ENCODE assay signal across 13 cellular contexts in the genomic region with DNA sequence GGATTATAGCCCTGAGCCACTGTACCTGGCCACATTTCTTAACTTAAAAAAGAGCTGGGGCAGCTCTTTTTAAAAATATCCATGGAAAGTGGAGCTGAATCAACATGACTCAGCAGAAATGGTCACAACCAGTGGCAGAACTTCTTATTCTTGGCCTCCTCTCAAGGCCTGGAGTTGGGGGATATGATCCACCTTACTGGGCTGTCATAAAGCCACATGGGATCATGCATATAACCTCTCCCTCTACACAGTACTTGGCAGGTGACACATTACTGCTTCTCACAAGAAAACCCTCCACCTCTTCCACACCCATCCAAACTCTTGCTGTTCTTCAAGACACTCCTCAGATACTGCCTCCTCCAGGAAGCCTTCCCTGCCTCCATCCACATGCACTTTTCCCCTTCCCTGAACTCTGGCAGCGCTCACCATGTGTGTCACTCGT.
DNase-seq lines count a peak whose midpoint lies in the region; ATAC-seq lines count a peak whose summit lies in the region.
"Had no signal": no experiment of that assay in that cellular context is flagged by ENCODE, and none has a peak within 500 bp of the region (broad histone marks: within the 10 kb centered on the region; RNA-seq: fewer than 3 reads in every experiment).

No MANE protein-coding gene starts in this region.

- peak overlapping the region; percentile 90 for H3K27ac Mint-ChIP-seq in activated naive CD4-positive, alpha-beta T cell treated with anti-CD3 and anti-CD28 coated beads, Interleukin-2, amount 50 U/mL, for 24 hours

- DNase-seq in activated naive CD4-positive, alpha-beta T cell (lab: John Stamatoyannopoulos, UW): no peak
- no peak for DNase-seq in SJSA1 (ENCODE audit: low read depth in 1 of 2, low spot score in 2 of 2)
- DNase-seq in fibroblast of peridontal ligament (ENCODE audit: extremely low read depth): peak; percentile 72
- DNase-seq in stromal cell of bone marrow (ENCODE audit: low read depth): peak; percentile 42
- no peak for DNase-seq in HK-2 (ENCODE audit: unreplicated experiment)
- DNase-seq: activated gamma-delta T cell, DMS79, T-helper 1 cell had no signal

- no peaks in the 10 kb centered on the region for H3K27me3 ChIP-seq in SJSA1 (replicated peaks)
- H3K27me3 ChIP-seq: neutrophil had no signal

- H3K4me1 Mint-ChIP-seq in activated naive CD4-positive, alpha-beta T cell treated with anti-CD3 and anti-CD28 coated beads, Interleukin-2, amount 50 U/mL, for 24 hours: peaks cover 23% of the 10 kb centered on the region

- H3K36me3 Mint-ChIP-seq in activated naive CD4-positive, alpha-beta T cell treated with anti-CD3 and anti-CD28 coated beads, Interleukin-2, amount 50 U/mL, for 24 hours: no peaks in the 10 kb centered on the region

- peaks cover 29% of the 10 kb centered on the region for H3K4me1 ChIP-seq in SJSA1 (replicated peaks)

- H3K4me3 ChIP-seq in SJSA1: no peak overlapping the region

- no peaks in the 10 kb centered on the region for H3K36me3 ChIP-seq in SJSA1

- no peaks in the 10 kb centered on the region for H3K27me3 Mint-ChIP-seq in activated naive CD4-positive, alpha-beta T cell treated with anti-CD3 and anti-CD28 coated beads, Interleukin-2, amount 50 U/mL, for 24 hours

- H3K9me3 Mint-ChIP-seq in activated naive CD4-positive, alpha-beta T cell treated with anti-CD3 and anti-CD28 coated beads, Interleukin-2, amount 50 U/mL, for 24 hours: no peaks in the 10 kb centered on the region
- H3K9me3 Mint-ChIP-seq: central memory CD8-positive, alpha-beta T cell had no signal

- H3K9me3 ChIP-seq in SJSA1 (replicated peaks): no peaks in the 10 kb centered on the region
- H3K9me3 ChIP-seq: neutrophil had no signal

- no peak overlapping the region for H3K4me3 Mint-ChIP-seq in activated naive CD4-positive, alpha-beta T cell treated with anti-CD3 and anti-CD28 coated beads, Interleukin-2, amount 50 U/mL, for 24 hours
- H3K4me3 Mint-ChIP-seq: central memory CD8-positive, alpha-beta T cell had no signal

- H3K27ac ChIP-seq in SJSA1: peak overlapping the region; percentile 66; the same call in 1 of the 2 replicates
- H3K27ac ChIP-seq: neutrophil had no signal

- ATAC-seq in GM18909 (IDR thresholded peaks at IDR 0.05; ENCODE audit: poor library complexity, unreplicated experiment) (no peak), GM19328 (IDR thresholded peaks at IDR 0.05; ENCODE audit: unreplicated experiment) (no peak)

Comparison
In these comparisons a context has a peak if more than half of its experiments do, and no peak if none do; other contexts are left out.
1. DNase-seq: peak in fibroblast of peridontal ligament (single experiment) and stromal cell of bone marrow (single experiment); none in activated naive CD4-positive, alpha-beta T cell (0 of 4), SJSA1 (0 of 2) and HK-2 (single experiment).